ENCODE assay signal across 29 cellular contexts in genomic region chr3:132573657-132574260, GRCh38. TPM values are rescaled to one million over a fixed set of nuclear protein-coding genes. Genes with fewer than 3 reads are reported as not detected.
DNase-seq lines count a peak whose midpoint lies in the region; ATAC-seq and TF ChIP-seq lines count a peak whose summit lies in the region.
"Had no signal": no experiment of that assay in that cellular context is flagged by ENCODE, and none has a peak within 500 bp of the region (broad histone marks: within the 10 kb centered on the region; RNA-seq: fewer than 3 reads in every experiment).

No MANE protein-coding gene starts in this region.

- no peak for ATAC-seq in gastrocnemius medialis
- no peak for ATAC-seq in stimulated activated effector memory CD8-positive, alpha-beta T cell treated with anti-CD3 and anti-CD28 coated beads, Interleukin-12 subunit alpha, Interleukin-12 subunit beta, amount 100 ng/mL, for 72 hours
- ATAC-seq: GM23338, lower lobe of right lung, mucosa of descending colon, SK-N-SH treated with all-trans-retinoic acid at 6 μM for 48 hours had no signal

- H3K4me1 ChIP-seq in gastrocnemius medialis, result no peaks in the 10 kb centered on the region

- DNase-seq in AG10803 (ENCODE audit: low read depth), result peak; percentile 95
- peak; percentile 15 for DNase-seq in RPMI7951 (ENCODE audit: low read depth)
- peak; percentile 93 for DNase-seq in fibroblast of the aortic adventitia (ENCODE audit: low read depth)
- no peak for DNase-seq in gastrocnemius medialis
- DNase-seq in stimulated activated effector memory CD8-positive, alpha-beta T cell treated with anti-CD3 and anti-CD28 coated beads, Interleukin-12 subunit alpha, Interleukin-12 subunit beta, amount 100 ng/mL, for 72 hours (ENCODE audit: low spot score in 2 of 2), result no peak
- DNase-seq in chondrocyte (ENCODE audit: low spot score), result no peak
- DNase-seq in NCI-H524 treated with DMSO at 0.1 percent for 48 hours (lab: John Stamatoyannopoulos, UW), result no peak
- DNase-seq: activated CD4-positive, alpha-beta T cell treated with anti-CD3 and anti-CD28 coated beads for 4 hours; activated naive CD4-positive, alpha-beta T cell; activated T-cell treated with anti-CD3 and anti-CD28 coated beads, Interleukin-2, amount 50 U/mL, for 24 hours; amniotic stem cell; HFFc6; kidney; lower lobe of right lung; mucosa of descending colon; NCI-H1105; NCI-H1930; NCI-H226; NCI-H748 treated with DMSO at 0.1 percent for 48 hours; posterior cingulate gyrus; RPMI8226; T-helper 2 cell had no signal

- H3K27me3 ChIP-seq in gastrocnemius medialis, result no peaks in the 10 kb centered on the region

- H3K9me3 Mint-ChIP-seq in nephron (peaks cover 7% of the 10 kb centered on the region), chondrocyte (ENCODE audit: low read depth) (peaks cover 7% of the 10 kb centered on the region)
- H3K9me3 Mint-ChIP-seq in stimulated activated effector memory CD8-positive, alpha-beta T cell treated with anti-CD3 and anti-CD28 coated beads, Interleukin-12 subunit alpha, Interleukin-12 subunit beta, amount 100 ng/mL, for 72 hours, result peaks cover 2% of the 10 kb centered on the region

- no peak for TF ChIP-seq POLR2A in gastrocnemius medialis (IDR thresholded peaks at IDR 0.05)

- no peaks in the 10 kb centered on the region for H3K9me3 ChIP-seq in gastrocnemius medialis
- H3K9me3 ChIP-seq: lower lobe of right lung, mucosa of descending colon had no signal

- intact Hi-C loops in gastrocnemius medialis (cut with DNase I; ENCODE audit: low total_unique reads), result no loop called here

- TF ChIP-seq CTCF in AG10803 (conservative IDR thresholded peaks at IDR 0.05; ENCODE audit: low read length) (no peak), fibroblast of the aortic adventitia (IDR thresholded peaks at IDR 0.05; ENCODE audit: insufficient read depth, low read length) (no peak), nephron (IDR thresholded peaks at IDR 0.05; ENCODE audit: unreplicated experiment in 3 of 3) (no peak), gastrocnemius medialis (IDR thresholded peaks at IDR 0.05 in 4 of 5, conservative IDR thresholded peaks at IDR 0.05 in 1 of 5) (no peak), chondrocyte (IDR thresholded peaks at IDR 0.05) (no peak)

- peaks cover 57% of the 10 kb centered on the region for H3K36me3 Mint-ChIP-seq in nephron (ENCODE audit: low read depth)
- peaks cover 57% of the 10 kb centered on the region for H3K36me3 Mint-ChIP-seq in stimulated activated effector memory CD8-positive, alpha-beta T cell treated with anti-CD3 and anti-CD28 coated beads, Interleukin-12 subunit alpha, Interleukin-12 subunit beta, amount 100 ng/mL, for 72 hours
- H3K36me3 Mint-ChIP-seq in chondrocyte (ENCODE audit: low read depth), result peaks cover 25% of the 10 kb centered on the region

- peaks cover 9% of the 10 kb centered on the region for H3K4me1 Mint-ChIP-seq in nephron
- H3K4me1 Mint-ChIP-seq in stimulated activated effector memory CD8-positive, alpha-beta T cell treated with anti-CD3 and anti-CD28 coated beads, Interleukin-12 subunit alpha, Interleukin-12 subunit beta, amount 100 ng/mL, for 72 hours, result peaks cover 11% of the 10 kb centered on the region
- H3K4me1 Mint-ChIP-seq in chondrocyte (ENCODE audit: low read depth), result peaks cover 14% of the 10 kb centered on the region
- H3K4me1 Mint-ChIP-seq: GM23338, neural crest cell had no signal

- H3K4me3 Mint-ChIP-seq in nephron (no peak overlapping the region), chondrocyte (ENCODE audit: unreplicated experiment) (no peak overlapping the region)
- H3K4me3 Mint-ChIP-seq in stimulated activated effector memory CD8-positive, alpha-beta T cell treated with anti-CD3 and anti-CD28 coated beads, Interleukin-12 subunit alpha, Interleukin-12 subunit beta, amount 100 ng/mL, for 72 hours, result no peak overlapping the region
- H3K4me3 Mint-ChIP-seq: activated T-cell treated with anti-CD3 and anti-CD28 coated beads, Interleukin-2, amount 50 U/mL, for 24 hours; GM23338; HFFc6; neural crest cell had no signal

- H3K27ac Mint-ChIP-seq in nephron (peak overlapping the region in 2 of 3 experiments; percentile 52 to 55), chondrocyte (ENCODE audit: unreplicated experiment) (no peak overlapping the region)
- no peak overlapping the region for H3K27ac Mint-ChIP-seq in stimulated activated effector memory CD8-positive, alpha-beta T cell treated with anti-CD3 and anti-CD28 coated beads, Interleukin-12 subunit alpha, Interleukin-12 subunit beta, amount 100 ng/mL, for 72 hours
- H3K27ac Mint-ChIP-seq: activated T-cell treated with anti-CD3 and anti-CD28 coated beads, Interleukin-2, amount 50 U/mL, for 24 hours; GM23338; HFFc6 had no signal

- H3K4me3 ChIP-seq in AG10803 (ENCODE audit: low read length) (no peak overlapping the region), fibroblast of the aortic adventitia (ENCODE audit: low read depth, low read length) (no peak overlapping the region), gastrocnemius medialis (no peak overlapping the region)
- H3K4me3 ChIP-seq: GM23338, lower lobe of right lung, mucosa of descending colon had no signal

- H3K27ac ChIP-seq in gastrocnemius medialis, result no peak overlapping the region
- H3K27ac ChIP-seq: C4-2B, lower lobe of right lung had no signal

- peaks cover 0 to 67% of the 10 kb centered on the region in 2 donors for H3K36me3 ChIP-seq in gastrocnemius medialis

- H3K27me3 Mint-ChIP-seq in nephron (ENCODE audit: low read depth), result no peaks in the 10 kb centered on the region
- H3K27me3 Mint-ChIP-seq in chondrocyte (ENCODE audit: low read depth), result no peaks in the 10 kb centered on the region
- H3K27me3 Mint-ChIP-seq: activated T-cell treated with anti-CD3 and anti-CD28 coated beads, Interleukin-2, amount 50 U/mL, for 24 hours had no signal

- in situ Hi-C loops in gastrocnemius medialis (cut with MboI; ENCODE audit: low sequenced_read_pairs in 4 of 4), result no loop called here

RNA-seq across cellular contexts. Expression of gene ACKR4, which starts 23.3 kb away (rescaled TPM):
- 0.98 and 2.6 TPM in 2 replicates for total RNA-seq in RPMI7951 (2014; rRNA removed; shearing (Covaris generic))
- total RNA-seq in fibroblast of the aortic adventitia (ENCODE audit: low replicate concordance), result 11.4 and 175 TPM in 2 replicates
- not detected for total RNA-seq in gastrocnemius medialis
- total RNA-seq in chondrocyte, result 0.22 TPM in 1 of 3 replicates, not detected in the others
- total RNA-seq: A673; activated CD8-positive, alpha-beta memory T cell treated with anti-CD3 and anti-CD28 coated beads for 36 hours; GM23338; neural crest cell had no signal

Comparison
In these comparisons a context has a peak if more than half of its experiments do, and no peak if none do; other contexts are left out.
1. DNase-seq: peak in AG10803 (single experiment), RPMI7951 (single experiment) and fibroblast of the aortic adventitia (single experiment); none in gastrocnemius medialis (0 of 2), stimulated activated effector memory CD8-positive, alpha-beta T cell treated with anti-CD3 and anti-CD28 coated beads, Interleukin-12 subunit alpha, Interleukin-12 subunit beta, amount 100 ng/mL, for 72 hours (0 of 2), chondrocyte (single experiment) and NCI-H524 treated with DMSO at 0.1 percent for 48 hours (single experiment).
2. H3K27ac Mint-ChIP-seq: peak in nephron (2 of 3); none in stimulated activated effector memory CD8-positive, alpha-beta T cell treated with anti-CD3 and anti-CD28 coated beads, Interleukin-12 subunit alpha, Interleukin-12 subunit beta, amount 100 ng/mL, for 72 hours (single experiment) and chondrocyte (single experiment).